In genomic region chr4:2932561-2932950, GRCh38 we compare ENCODE assay signal across 1 cellular context.
TF ChIP-seq lines count a peak whose summit lies in the region.

No MANE protein-coding gene starts in this region.

TF ChIP-seq in IMR-90, 13 proteins besides CTCF, POLR2A, EP300 and RAD21 (continued from another document):
- TF ChIP-seq USF2 (IDR thresholded peaks at IDR 0.05; ENCODE audit: low read depth, low read length) (no peak), BHLHE40 (IDR thresholded peaks at IDR 0.05; ENCODE audit: low read depth, low read length) (no peak), CHD1 (IDR thresholded peaks at IDR 0.05; ENCODE audit: low read depth, low read length) (no peak), NFE2L2 (IDR thresholded peaks at IDR 0.05; ENCODE audit: low read depth, low read length) (no peak), RCOR1 (IDR thresholded peaks at IDR 0.05; ENCODE audit: insufficient replicate concordance, low read length) (no peak)
